ENCODE assay signal across 28 cellular contexts in genomic region chr5:137521246-137521645, GRCh38.
"Had no signal": no experiment of that assay in that cellular context is flagged by ENCODE, and none has a peak within 500 bp of the region (broad histone marks: within the 10 kb centered on the region; RNA-seq: fewer than 3 reads in every experiment).

No MANE protein-coding gene starts in this region.

- H3K27ac ChIP-seq: heart left ventricle, left ventricle myocardium inferior, neural progenitor cell, neutrophil, ovary, prostate gland, skin epidermis, stomach, thyroid gland, upper lobe of right lung had no signal

- H3K27me3 ChIP-seq: neural progenitor cell, ovary, thyroid gland, upper lobe of right lung had no signal

- H3K4me3 ChIP-seq: heart left ventricle, left ventricle myocardium inferior, lung, neural progenitor cell, ovary, prostate gland, skin epidermis, stomach, thyroid gland, upper lobe of right lung had no signal

- H3K36me3 ChIP-seq: heart left ventricle, left ventricle myocardium inferior, neural progenitor cell, neutrophil, ovary, prostate gland, stomach, thyroid gland, upper lobe of right lung had no signal

- FAIRE-seq: urothelium cell line had no signal

- H3K4me1 ChIP-seq: heart left ventricle, left ventricle myocardium inferior, neural progenitor cell, prostate gland, stomach, thyroid gland, upper lobe of right lung had no signal

- DNase-seq: glutamatergic neuron; heart left ventricle; islet precursor cell; left ventricle myocardium inferior; naive B cell; natural killer cell; nephron progenitor cell; occipital lobe; ovary; posterior cingulate gyrus; retina; right cardiac atrium; stimulated activated CD4-positive, alpha-beta T cell treated with anti-CD3 and anti-CD28 coated beads, Interleukin-12 subunit alpha, Interleukin-12 subunit beta, amount 100 ng/mL, for 4 hours; stimulated activated CD4-positive, alpha-beta T cell treated with anti-CD3 and anti-CD28 coated beads, Interleukin-15, amount 100 ng/mL, for 24 hours; stimulated activated CD4-positive, alpha-beta T cell treated with anti-CD3 and anti-CD28 coated beads, Interleukin-2, amount 100 ng/mL, for 24 hours; stimulated activated CD4-positive, alpha-beta T cell treated with anti-CD3 and anti-CD28 coated beads, Interleukin-4, amount 100 ng/mL, for 1 hour; stimulated activated naive B cell treated with anti-CD40 and anti-IgM and Interleukin-4, amounts not matched to agents 10 μg/mL and 1 μg/mL and 100 μg/mL, for 72 hours; stimulated activated naive CD8-positive, alpha-beta T cell treated with anti-CD3 and anti-CD28 coated beads, Interleukin-15, Interleukin-2, amounts not matched to agents 100 U/mL and 50 U/mL, for 24 hours; stomach; thyroid gland; trophoblast cell; upper lobe of right lung had no signal

- H3K9me3 ChIP-seq: heart left ventricle, left ventricle myocardium inferior, neutrophil, ovary, prostate gland, stomach, thyroid gland, upper lobe of right lung had no signal
